ENCODE assay signal across 6 cellular contexts in the genomic region with DNA sequence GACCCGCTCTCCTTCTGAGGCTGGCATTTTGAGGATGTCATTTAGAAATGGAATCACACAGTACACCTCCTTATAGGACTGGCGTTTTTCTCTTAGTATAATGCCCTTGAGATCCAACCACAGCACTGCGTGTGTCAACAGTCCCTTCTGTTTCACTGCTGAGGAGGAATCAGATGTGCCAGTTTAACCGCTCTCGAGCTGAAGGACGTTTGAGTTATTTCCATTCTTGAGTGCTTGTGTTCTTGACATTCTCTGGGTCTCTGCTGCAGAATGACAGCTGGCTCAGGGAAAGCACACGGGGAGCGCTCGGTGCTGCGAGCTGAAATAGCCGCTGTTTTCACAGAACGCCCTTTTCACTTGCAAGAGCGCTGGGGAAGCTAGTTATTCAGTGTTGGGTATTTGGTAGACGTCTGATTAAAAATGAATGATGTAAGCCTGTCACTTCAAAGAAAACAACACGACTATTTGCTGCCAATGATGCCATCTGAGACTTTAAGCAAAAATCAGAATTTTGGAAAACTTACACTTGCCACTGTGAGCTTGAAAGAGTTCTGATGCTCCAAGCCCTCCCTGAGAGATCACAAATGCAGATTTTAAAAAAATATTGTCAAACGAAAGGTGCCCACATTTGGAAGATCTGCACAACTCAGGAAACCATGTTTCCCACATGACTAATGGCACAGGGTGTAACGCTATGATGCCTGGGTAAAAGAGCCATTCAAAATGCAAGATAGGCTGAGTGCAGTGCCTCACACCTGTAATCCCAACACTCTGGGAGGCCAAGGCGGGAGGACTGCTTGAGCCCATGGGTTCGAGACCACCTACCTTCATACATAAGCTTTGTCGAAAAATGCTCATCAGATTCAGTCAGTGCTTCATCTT.
DNase-seq lines count a peak whose midpoint lies in the region; ATAC-seq and TF ChIP-seq lines count a peak whose summit lies in the region.
"Not testable (repeated sequence)": the region's sequence is repeated elsewhere in the genome, so short reads cannot be mapped to it uniquely, and the experiment has no call there.

No MANE protein-coding gene starts in this region.

- not testable (repeated sequence) for H3K4me1 ChIP-seq in heart left ventricle; right cardiac atrium (ENCODE audit: control insufficient read depth, insufficient read depth, low read length); lower lobe of right lung; upper lobe of right lung

- WGBS in heart left ventricle, 4 donors: no CpG with 5 or more reads among the region's 20 CpGs
- WGBS in right cardiac atrium: no CpG with 5 or more reads among the region's 20 CpGs

- H3K9me3 ChIP-seq in heart left ventricle; right cardiac atrium (ENCODE audit: control insufficient read depth, low read length); lower lobe of right lung; upper lobe of right lung: not testable (repeated sequence)

- not testable (repeated sequence) for H3K36me3 ChIP-seq in heart left ventricle, lower lobe of right lung, upper lobe of right lung

- not testable (repeated sequence) for DNase-seq in Right ventricle myocardium inferior (ENCODE audit: missing footprints); heart left ventricle; left cardiac atrium; right cardiac atrium; lower lobe of right lung; upper lobe of right lung

- TF ChIP-seq POLR2A in heart left ventricle (IDR thresholded peaks at IDR 0.05): not testable (repeated sequence)

- H3K4me3 ChIP-seq in heart left ventricle; right cardiac atrium (ENCODE audit: low read length); lower lobe of right lung; upper lobe of right lung: not testable (repeated sequence)

- intact Hi-C loops in Right ventricle myocardium inferior (cut with DNase I); heart left ventricle (cut with DNase I); left cardiac atrium (cut with DNase I); right cardiac atrium (cut with DNase I); lower lobe of right lung (cut with DNase I); upper lobe of right lung (cut with DNase I): not testable (repeated sequence)

- not testable (repeated sequence) for H3K27me3 ChIP-seq in heart left ventricle; right cardiac atrium (ENCODE audit: control insufficient read depth, insufficient read depth); lower lobe of right lung (ENCODE audit: low read depth); upper lobe of right lung

- not testable (repeated sequence) for H3K27ac ChIP-seq in heart left ventricle; right cardiac atrium (ENCODE audit: low read length); lower lobe of right lung; upper lobe of right lung

- TF ChIP-seq CTCF in heart left ventricle (IDR thresholded peaks at IDR 0.05); lower lobe of right lung (IDR thresholded peaks at IDR 0.05); upper lobe of right lung (IDR thresholded peaks at IDR 0.05): not testable (repeated sequence)

- ATAC-seq in Right ventricle myocardium inferior: peak; percentile 78
- ATAC-seq in heart left ventricle: peak; percentile 79 to 87 (median 80)
- ATAC-seq in left cardiac atrium: peak; percentile 29 to 69
- ATAC-seq in right cardiac atrium: peak; percentile 53 to 69
- ATAC-seq in lower lobe of right lung: peak; percentile 80 to 81
- ATAC-seq in upper lobe of right lung: peak; percentile 88
